In the genomic region with DNA sequence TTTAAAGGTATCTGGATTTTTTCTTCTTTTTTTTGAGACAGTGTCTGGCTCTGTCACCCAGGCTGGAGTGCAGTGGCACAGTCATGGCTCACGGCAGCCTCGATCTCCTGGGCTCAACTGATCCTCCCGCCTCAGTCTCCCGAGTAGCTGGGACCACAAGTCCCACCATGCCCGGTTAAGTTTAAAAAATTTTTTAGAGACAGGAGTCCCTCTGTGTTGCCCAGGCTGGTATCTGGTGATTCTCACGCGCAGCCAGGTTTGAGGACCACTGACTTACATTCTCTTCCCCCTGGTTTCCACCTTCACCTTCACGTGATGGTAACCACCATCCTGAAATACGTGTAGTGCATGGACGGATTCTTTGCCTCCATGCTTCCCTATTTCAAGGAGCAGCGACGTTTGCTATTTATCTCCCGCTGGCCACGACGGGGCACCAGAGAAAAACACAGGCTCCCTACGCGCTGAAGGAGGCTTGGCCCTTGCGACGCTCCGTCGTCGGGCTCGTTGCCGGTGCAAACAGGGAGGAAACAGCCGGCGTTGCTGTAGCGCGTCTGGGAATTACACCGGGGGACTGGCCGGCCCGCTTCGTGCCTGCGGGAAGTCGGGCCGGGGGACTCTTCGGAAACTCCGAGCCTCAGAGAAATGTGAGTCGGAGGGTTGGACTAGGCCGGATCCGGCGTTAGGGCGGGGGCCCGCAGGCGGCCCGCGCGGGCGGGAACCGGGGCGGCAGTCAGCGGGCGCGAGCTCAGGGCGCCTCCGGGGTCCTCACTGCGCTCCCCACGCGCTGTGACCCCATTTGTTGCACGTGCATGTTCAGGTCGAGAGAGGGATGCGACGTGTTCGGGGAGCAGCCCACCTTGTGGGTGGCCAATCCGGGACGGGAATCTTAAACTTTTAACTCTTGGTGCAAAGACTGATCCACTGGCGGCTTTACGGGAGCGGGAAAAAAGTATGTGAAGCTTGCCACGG, we compare ENCODE assay signal across 8 cellular contexts. TPM values are rescaled to one million over a fixed set of nuclear protein-coding genes. Genes with fewer than 3 reads are reported as not detected.
A peak's percentile ranks its signal among the peaks of the same experiment; 100 is the strongest.
DNase-seq lines count a peak whose midpoint lies in the region; ATAC-seq and TF ChIP-seq lines count a peak whose summit lies in the region.

A gene with protein sequence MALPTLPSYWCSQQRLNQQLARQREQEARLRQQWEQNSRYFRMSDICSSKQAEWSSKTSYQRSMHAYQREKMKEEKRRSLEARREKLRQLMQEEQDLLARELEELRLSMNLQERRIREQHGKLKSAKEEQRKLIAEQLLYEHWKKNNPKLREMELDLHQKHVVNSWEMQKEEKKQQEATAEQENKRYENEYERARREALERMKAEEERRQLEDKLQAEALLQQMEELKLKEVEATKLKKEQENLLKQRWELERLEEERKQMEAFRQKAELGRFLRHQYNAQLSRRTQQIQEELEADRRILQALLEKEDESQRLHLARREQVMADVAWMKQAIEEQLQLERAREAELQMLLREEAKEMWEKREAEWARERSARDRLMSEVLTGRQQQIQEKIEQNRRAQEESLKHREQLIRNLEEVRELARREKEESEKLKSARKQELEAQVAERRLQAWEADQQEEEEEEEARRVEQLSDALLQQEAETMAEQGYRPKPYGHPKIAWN (plus strand): TSS at position 492 of the 969 bp plus-strand sequence. CDS start 2,753 bp downstream, outside the sequence.

- H3K36me3 Mint-ChIP-seq in naive B cell, result peaks cover 11 to 17% of the 10 kb centered on the region in 2 donors
- peaks cover 22% of the 10 kb centered on the region for H3K36me3 Mint-ChIP-seq in stimulated activated memory B cell treated with anti-CD40 and anti-IgM and Interleukin-4, amounts not matched to agents 10 μg/mL and 1 μg/mL and 100 μg/mL, for 72 hours

- peaks cover 13% of the 10 kb centered on the region for H3K4me1 ChIP-seq in KMS-11 (ENCODE audit: low read depth, poor library complexity, severe bottlenecking)

- peak within 1 kb of the TSS; percentile 73 for H3K4me2 ChIP-seq in KMS-11

- H3K36me3 ChIP-seq in KMS-11 (ENCODE audit: insufficient read depth), result no peaks in the 10 kb centered on the region

- H4K20me1 ChIP-seq in KMS-11 (ENCODE audit: insufficient read depth), result no peaks in the 10 kb centered on the region

- in situ Hi-C loops in Caki2 (cut with HindIII; ENCODE audit: low pct_unique_long_range_greater_than_20kb, low sequenced_read_pairs), result no loop called here

- peak within 1 kb of the TSS; percentile 82 to 98 (median 93) for H3K27ac Mint-ChIP-seq in naive B cell
- peak within 1 kb of the TSS; percentile 88 for H3K27ac Mint-ChIP-seq in stimulated activated memory B cell treated with anti-CD40 and anti-IgM and Interleukin-4, amounts not matched to agents 10 μg/mL and 1 μg/mL and 100 μg/mL, for 72 hours

- ATAC-seq in GM21515 (IDR thresholded peaks at IDR 0.05; ENCODE audit: unreplicated experiment) (peak; percentile 59), naive B cell (ENCODE audit: low read depth in 2 of 2) (peak; percentile 89 to 91)
- ATAC-seq in stimulated activated memory B cell treated with anti-CD40 and anti-IgM and Interleukin-4, amounts not matched to agents 10 μg/mL and 1 μg/mL and 100 μg/mL, for 72 hours, result peak; percentile 92

- H3K4me3 ChIP-seq in KMS-11 (IDR thresholded peaks at IDR 0.05; ENCODE audit: insufficient read depth, low read depth, low read length), result no peak within 1 kb of the TSS

- no peaks in the 10 kb centered on the region for H3K9me3 Mint-ChIP-seq in naive B cell
- no peaks in the 10 kb centered on the region for H3K9me3 Mint-ChIP-seq in stimulated activated memory B cell treated with anti-CD40 and anti-IgM and Interleukin-4, amounts not matched to agents 10 μg/mL and 1 μg/mL and 100 μg/mL, for 72 hours

- H3K79me2 ChIP-seq in KMS-11 (ENCODE audit: insufficient read depth, low read depth), result peaks cover 22% of the 10 kb centered on the region; the same call in 1 of the 2 replicates

- H3K27me3 Mint-ChIP-seq in naive B cell, result no peaks in the 10 kb centered on the region
- H3K27me3 Mint-ChIP-seq in stimulated activated memory B cell treated with anti-CD40 and anti-IgM and Interleukin-4, amounts not matched to agents 10 μg/mL and 1 μg/mL and 100 μg/mL, for 72 hours, result no peaks in the 10 kb centered on the region

- no peak for TF ChIP-seq CTCF in KMS-11 (conservative IDR thresholded peaks at IDR 0.05; ENCODE audit: low read depth, low read length)

- peak within 1 kb of the TSS; percentile 87 for H3K9ac ChIP-seq in KMS-11

- peak within 1 kb of the TSS; percentile 88 for H2AFZ ChIP-seq in KMS-11 (ENCODE audit: low read depth)

- H3K27me3 ChIP-seq in KMS-11 (ENCODE audit: insufficient read depth, low read depth), result no peaks in the 10 kb centered on the region

- H3K27ac ChIP-seq in KMS-11, result peak within 1 kb of the TSS; percentile 68

- H3K4me3 Mint-ChIP-seq in naive B cell, result peak within 1 kb of the TSS; percentile 86 to 99 (median 96)
- H3K4me3 Mint-ChIP-seq in stimulated activated memory B cell treated with anti-CD40 and anti-IgM and Interleukin-4, amounts not matched to agents 10 μg/mL and 1 μg/mL and 100 μg/mL, for 72 hours, result peak within 1 kb of the TSS; percentile 80

- peaks cover 16 to 28% (median 24%) of the 10 kb centered on the region in 3 donors for H3K4me1 Mint-ChIP-seq in naive B cell
- H3K4me1 Mint-ChIP-seq in stimulated activated memory B cell treated with anti-CD40 and anti-IgM and Interleukin-4, amounts not matched to agents 10 μg/mL and 1 μg/mL and 100 μg/mL, for 72 hours, result peaks cover 23% of the 10 kb centered on the region

- DNase-seq in Caki2 (ENCODE audit: low read depth) (peak; percentile 74), RKO (ENCODE audit: low spot score) (peak; percentile 87), activated T-helper 1 cell treated with Interleukin-2 at 50 U/mL for 16 hours (ENCODE audit: low read depth) (peak; percentile 63), fibroblast of gingiva (ENCODE audit: low read depth) (peak; percentile 86), naive B cell (peak; percentile 72)

RNA-seq across cellular contexts. Expression of the gene that starts here (rescaled TPM):
- total RNA-seq in Caki2 (2014; rRNA removed; shearing (Covaris generic); ENCODE audit: low replicate concordance), result 2.0 and 5.2 TPM in 2 replicates
- polyA plus RNA-seq in naive B cell (ENCODE audit: low read depth in 6 of 6), result 10 to 100 TPM in 1 of 6 donors, 1 to 10 TPM in 5; 5.6 to 10.3 (median 6.4) TPM
